ENCODE assay signal across 1 cellular context in the genomic region with DNA sequence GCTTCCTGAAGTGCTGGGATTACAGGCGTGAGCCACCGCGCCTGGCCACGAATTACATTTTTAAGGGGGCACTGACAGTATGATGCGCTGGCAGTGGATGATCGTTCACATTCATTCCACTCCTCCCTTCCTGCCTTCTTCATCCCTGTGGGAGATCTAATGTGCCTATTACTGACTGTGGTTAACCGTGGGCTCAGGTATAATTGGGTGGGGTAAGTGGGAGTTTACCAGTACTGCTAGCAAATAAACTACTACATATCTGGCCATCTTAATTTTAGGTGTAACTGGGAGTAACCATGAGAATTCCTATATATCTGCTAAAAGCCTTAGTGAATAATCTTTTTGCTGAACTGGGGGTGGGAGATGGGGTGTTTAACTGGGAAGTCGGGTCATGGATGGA.
TF ChIP-seq lines count a peak whose summit lies in the region.

No MANE protein-coding gene starts in this region.

TF ChIP-seq in HepG2, 621 proteins besides CTCF, POLR2A, EP300 and RAD21:
- TF ChIP-seq ATF7 (IDR thresholded peaks at IDR 0.05), result peak; percentile 3; the same call in 1 of the 2 replicates
- no peak for TF ChIP-seq ATF7 (CRISPR knock-in tag; IDR thresholded peaks at IDR 0.05)
- no peak for TF ChIP-seq FOXP1 (IDR thresholded peaks at IDR 0.05)
- no peak for TF ChIP-seq FOXP1 (CRISPR knock-in tag; IDR thresholded peaks at IDR 0.05)
- TF ChIP-seq, protein P1, sequence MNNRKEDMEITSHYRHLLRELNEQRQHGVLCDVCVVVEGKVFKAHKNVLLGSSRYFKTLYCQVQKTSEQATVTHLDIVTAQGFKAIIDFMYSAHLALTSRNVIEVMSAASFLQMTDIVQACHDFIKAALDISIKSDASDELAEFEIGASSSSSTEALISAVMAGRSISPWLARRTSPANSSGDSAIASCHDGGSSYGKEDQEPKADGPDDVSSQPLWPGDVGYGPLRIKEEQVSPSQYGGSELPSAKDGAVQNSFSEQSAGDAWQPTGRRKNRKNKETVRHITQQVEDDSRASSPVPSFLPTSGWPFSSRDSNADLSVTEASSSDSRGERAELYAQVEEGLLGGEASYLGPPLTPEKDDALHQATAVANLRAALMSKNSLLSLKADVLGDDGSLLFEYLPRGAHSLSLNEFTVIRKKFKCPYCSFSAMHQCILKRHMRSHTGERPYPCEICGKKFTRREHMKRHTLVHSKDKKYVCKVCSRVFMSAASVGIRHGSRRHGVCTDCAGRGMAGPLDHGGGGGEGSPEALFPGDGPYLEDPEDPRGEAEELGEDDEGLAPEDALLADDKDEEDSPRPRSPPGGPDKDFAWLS (CRISPR knock-in tag; IDR thresholded peaks at IDR 0.05; ENCODE audit: borderline replicate concordance), result no peak
- no peak for TF ChIP-seq ZBTB3 (CRISPR knock-in tag; IDR thresholded peaks at IDR 0.05; ENCODE audit: borderline replicate concordance, low read depth)
- no peak for TF ChIP-seq ETV6 (CRISPR knock-in tag; conservative IDR thresholded peaks at IDR 0.05)
- TF ChIP-seq, protein P2, sequence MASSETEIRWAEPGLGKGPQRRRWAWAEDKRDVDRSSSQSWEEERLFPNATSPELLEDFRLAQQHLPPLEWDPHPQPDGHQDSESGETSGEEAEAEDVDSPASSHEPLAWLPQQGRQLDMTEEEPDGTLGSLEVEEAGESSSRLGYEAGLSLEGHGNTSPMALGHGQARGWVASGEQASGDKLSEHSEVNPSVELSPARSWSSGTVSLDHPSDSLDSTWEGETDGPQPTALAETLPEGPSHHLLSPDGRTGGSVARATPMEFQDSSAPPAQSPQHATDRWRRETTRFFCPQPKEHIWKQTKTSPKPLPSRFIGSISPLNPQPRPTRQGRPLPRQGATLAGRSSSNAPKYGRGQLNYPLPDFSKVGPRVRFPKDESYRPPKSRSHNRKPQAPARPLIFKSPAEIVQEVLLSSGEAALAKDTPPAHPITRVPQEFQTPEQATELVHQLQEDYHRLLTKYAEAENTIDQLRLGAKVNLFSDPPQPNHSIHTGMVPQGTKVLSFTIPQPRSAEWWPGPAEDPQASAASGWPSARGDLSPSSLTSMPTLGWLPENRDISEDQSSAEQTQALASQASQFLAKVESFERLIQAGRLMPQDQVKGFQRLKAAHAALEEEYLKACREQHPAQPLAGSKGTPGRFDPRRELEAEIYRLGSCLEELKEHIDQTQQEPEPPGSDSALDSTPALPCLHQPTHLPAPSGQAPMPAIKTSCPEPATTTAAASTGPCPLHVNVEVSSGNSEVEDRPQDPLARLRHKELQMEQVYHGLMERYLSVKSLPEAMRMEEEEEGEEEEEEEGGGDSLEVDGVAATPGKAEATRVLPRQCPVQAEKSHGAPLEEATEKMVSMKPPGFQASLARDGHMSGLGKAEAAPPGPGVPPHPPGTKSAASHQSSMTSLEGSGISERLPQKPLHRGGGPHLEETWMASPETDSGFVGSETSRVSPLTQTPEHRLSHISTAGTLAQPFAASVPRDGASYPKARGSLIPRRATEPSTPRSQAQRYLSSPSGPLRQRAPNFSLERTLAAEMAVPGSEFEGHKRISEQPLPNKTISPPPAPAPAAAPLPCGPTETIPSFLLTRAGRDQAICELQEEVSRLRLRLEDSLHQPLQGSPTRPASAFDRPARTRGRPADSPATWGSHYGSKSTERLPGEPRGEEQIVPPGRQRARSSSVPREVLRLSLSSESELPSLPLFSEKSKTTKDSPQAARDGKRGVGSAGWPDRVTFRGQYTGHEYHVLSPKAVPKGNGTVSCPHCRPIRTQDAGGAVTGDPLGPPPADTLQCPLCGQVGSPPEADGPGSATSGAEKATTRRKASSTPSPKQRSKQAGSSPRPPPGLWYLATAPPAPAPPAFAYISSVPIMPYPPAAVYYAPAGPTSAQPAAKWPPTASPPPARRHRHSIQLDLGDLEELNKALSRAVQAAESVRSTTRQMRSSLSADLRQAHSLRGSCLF (CRISPR knock-in tag; IDR thresholded peaks at IDR 0.05; ENCODE audit: borderline replicate concordance), result no peak
- no peak for TF ChIP-seq NCOR1 (IDR thresholded peaks at IDR 0.05; ENCODE audit: borderline replicate concordance, low read length)
